ENCODE assay signal across 8 cellular contexts in genomic region chr13:41465215-41465907, GRCh38. TPM values are rescaled to one million over a fixed set of nuclear protein-coding genes. Genes with fewer than 3 reads are reported as not detected.
A peak's percentile ranks its signal among the peaks of the same experiment; 100 is the strongest.
DNase-seq lines count a peak whose midpoint lies in the region; ATAC-seq and TF ChIP-seq lines count a peak whose summit lies in the region.

No MANE protein-coding gene starts in this region.

- H3K36me3 Mint-ChIP-seq in activated T-helper 17 cell treated with anti-CD3 and anti-CD28 coated beads, Interleukin-2, amount 50 U/mL, for 72 hours (ENCODE audit: low read depth) = peaks cover 100% of the 10 kb centered on the region

- no peaks in the 10 kb centered on the region for H4K20me1 ChIP-seq in OCI-LY7 (ENCODE audit: insufficient read depth, low read length)

- POLR2A ChIA-PET in OCI-LY7 (lab: Charles Lee) = interaction anchor here (0.5 to 2.6 kb wide), 11 partner anchors 18 to 581 kb away, joined by 3 to 34 read pairs (median 4); no protein-coding TSS in a partner anchor

- ATAC-seq in GM18499 (IDR thresholded peaks at IDR 0.05; ENCODE audit: insufficient read depth, unreplicated experiment) (peak; percentile 88), HG02840 (IDR thresholded peaks at IDR 0.05; ENCODE audit: low FRiP score, unreplicated experiment) (peak; percentile 89)
- ATAC-seq in activated T-helper 17 cell treated with anti-CD3 and anti-CD28 coated beads, Interleukin-2, amount 50 U/mL, for 72 hours (replicated peaks) = peak; percentile 85

- peaks cover 74% of the 10 kb centered on the region for H3K79me2 ChIP-seq in OCI-LY7 (ENCODE audit: insufficient read depth, low read depth, low read length)

- DNase-seq in OCI-LY7 (ENCODE audit: low spot score) = peak; percentile 94
- peak; percentile 81 for DNase-seq in cardiac septum (ENCODE audit: low spot score)
- peak; percentile 82 for DNase-seq in stimulated activated CD4-positive, alpha-beta T cell treated with anti-CD3 and anti-CD28 coated beads, Interleukin-4, amount 100 ng/mL, for 1 hour
- DNase-seq in kidney glomerular epithelial cell (lab: John Stamatoyannopoulos, UW) = no peak
- DNase-seq in HuH-7 (ENCODE audit: low spot score) = no peak

- no TSS peak for BruUV-seq in OCI-LY7 (replicated peaks; lab: Mats Ljungman, UMichigan)

- H3K4me1 Mint-ChIP-seq in activated T-helper 17 cell treated with anti-CD3 and anti-CD28 coated beads, Interleukin-2, amount 50 U/mL, for 72 hours = peaks cover 78% of the 10 kb centered on the region

- H3K9me2 ChIP-seq in OCI-LY7 (ENCODE audit: insufficient read depth, low read length) = no peaks in the 10 kb centered on the region

- H3K4me1 ChIP-seq in OCI-LY7 (ENCODE audit: insufficient read depth, low read length, poor library complexity, severe bottlenecking) = peaks cover 71% of the 10 kb centered on the region

- peaks cover 89% of the 10 kb centered on the region for H3K36me3 ChIP-seq in OCI-LY7 (ENCODE audit: insufficient read depth, low read length)

- TF ChIP-seq CTCF in OCI-LY7 (conservative IDR thresholded peaks at IDR 0.05; ENCODE audit: low read length) = no peak

- peak overlapping the region; percentile 95 for H3K27ac Mint-ChIP-seq in activated T-helper 17 cell treated with anti-CD3 and anti-CD28 coated beads, Interleukin-2, amount 50 U/mL, for 72 hours

- H3K4me3 ChIP-seq in OCI-LY7 (ENCODE audit: low read depth, low read length, poor library complexity, severe bottlenecking) = peak overlapping the region; percentile 85

- H3K9me3 ChIP-seq in OCI-LY7 (ENCODE audit: low read length) = no peaks in the 10 kb centered on the region

- intact Hi-C loops in OCI-LY7 (cut with micrococcal nuclease; ENCODE audit: unreplicated experiment) (loop anchor here (1.0 to 10.0 kb wide), 3 partner anchors 37 to 809 kb away; partner anchors contain the start of genes AKAP11 and KBTBD6), cardiac septum (cut with DNase I) (no loop called here)

- peak overlapping the region; percentile 94 for H3K4me2 ChIP-seq in OCI-LY7 (ENCODE audit: low read length)

- CTCF ChIA-PET in OCI-LY7 (lab: Charles Lee; ENCODE audit: unreplicated experiment) = interaction anchor here (0.9 to 1.3 kb wide), 2 partner anchors 27 to 34 kb away, joined by 3 to 4 read pairs; no protein-coding TSS in a partner anchor

- H2AFZ ChIP-seq in OCI-LY7 (ENCODE audit: low read length) = no peak overlapping the region

- H3K9me3 Mint-ChIP-seq in activated T-helper 17 cell treated with anti-CD3 and anti-CD28 coated beads, Interleukin-2, amount 50 U/mL, for 72 hours = no peaks in the 10 kb centered on the region

- peak overlapping the region; percentile 95 for H3K27ac ChIP-seq in OCI-LY7 (ENCODE audit: low read depth, low read length, poor library complexity, severe bottlenecking)

- H3K27me3 Mint-ChIP-seq in activated T-helper 17 cell treated with anti-CD3 and anti-CD28 coated beads, Interleukin-2, amount 50 U/mL, for 72 hours = no peaks in the 10 kb centered on the region

- peak overlapping the region; percentile 97 for H3K4me3 Mint-ChIP-seq in activated T-helper 17 cell treated with anti-CD3 and anti-CD28 coated beads, Interleukin-2, amount 50 U/mL, for 72 hours

RNA-seq across cellular contexts. Expression of gene RGCC, which starts 8.0 kb away (rescaled TPM):
- 219 and 274 TPM in 2 replicates for total RNA-seq in OCI-LY7 (2014; rRNA removed; shearing (Covaris generic))
- total RNA-seq in OCI-LY7 (2022) (89.5 and 101 TPM in 2 replicates), cardiac septum (41.4 TPM)
- total RNA-seq in activated T-helper 17 cell treated with anti-CD3 and anti-CD28 coated beads, Interleukin-2, amount 50 U/mL, for 72 hours = 100 to 1,000 TPM in 1 of 2 donors, 10 to 100 TPM in 1; 57.0 to 163 TPM

Comparison
In these comparisons a context has a peak if more than half of its experiments do, and no peak if none do; other contexts are left out.
1. DNase-seq: peak in OCI-LY7 (single experiment), cardiac septum (single experiment) and stimulated activated CD4-positive, alpha-beta T cell treated with anti-CD3 and anti-CD28 coated beads, Interleukin-4, amount 100 ng/mL, for 1 hour (single experiment); none in kidney glomerular epithelial cell (single experiment) and HuH-7 (single experiment).
2. Peak in every context shown above with its lines, with median percentiles within 50 percentile points of each other: ATAC-seq.